In genomic region chr5:140569197-140569596, GRCh38 we compare ENCODE assay signal across 10 cellular contexts. TPM values are rescaled to one million over a fixed set of nuclear protein-coding genes. Genes with fewer than 3 reads are reported as not detected.
DNase-seq lines count a peak whose midpoint lies in the region; ATAC-seq, FAIRE-seq and TF ChIP-seq lines count a peak whose summit lies in the region.
"Had no signal": no experiment of that assay in that cellular context is flagged by ENCODE, and none has a peak within 500 bp of the region (broad histone marks: within the 10 kb centered on the region; RNA-seq: fewer than 3 reads in every experiment).

No MANE protein-coding gene starts in this region.

- WGBS in liver, result 57% methylated on average over 4 of the region's 4 CpGs
- 52% methylated on average over 4 of the region's 4 CpGs for WGBS in HepG2 (ENCODE audit: low lambda C conversion rate)

- H3K79me2 ChIP-seq in HepG2 (ENCODE audit: insufficient read depth, low read length), result no peaks in the 10 kb centered on the region

- TF ChIP-seq RAD21 in liver (IDR thresholded peaks at IDR 0.05) (no peak), HepG2 (CRISPR knock-in tag; IDR thresholded peaks at IDR 0.05) (no peak)

- H3K4me1 Mint-ChIP-seq in activated CD4-positive, alpha-beta memory T cell treated with anti-CD3 and anti-CD28 coated beads for 36 hours (ENCODE audit: low read depth), result peaks cover 49% of the 10 kb centered on the region

- peaks cover 17 to 68% (median 59%) of the 10 kb centered on the region in 4 donors for H3K4me1 ChIP-seq in liver (ENCODE audit: control insufficient read depth in 4 of 4, insufficient read depth in 4 of 4, low read length in 3 of 4)
- peaks cover 32% of the 10 kb centered on the region for H3K4me1 ChIP-seq in HepG2 (ENCODE audit: insufficient read depth, low read length)
- H3K4me1 ChIP-seq in muscle layer of colon (ENCODE audit: insufficient read depth, low read length), result peaks cover 30% of the 10 kb centered on the region

- intact Hi-C loops in HepG2 (cut with micrococcal nuclease; ENCODE audit: unreplicated experiment), result no loop called here
- intact Hi-C loops in activated CD4-positive, alpha-beta memory T cell treated with anti-CD3 and anti-CD28 coated beads for 36 hours (cut with micrococcal nuclease), result no loop called here

- H3K4me3 ChIP-seq in liver (ENCODE audit: low read depth in 1 of 3, low read length in 3 of 3), result no peak overlapping the region
- H3K4me3 ChIP-seq in HepG2 (replicated peaks in 1 of 3; ENCODE audit: insufficient read depth in 1 of 3, low read depth in 2 of 3, low read length in 3 of 3), result no peak overlapping the region
- H3K4me3 ChIP-seq in muscle layer of colon (ENCODE audit: low read depth in 1 of 2, low read length in 2 of 2), result no peak overlapping the region

- TF ChIP-seq POLR2A in HepG2 (IDR thresholded peaks at IDR 0.05; ENCODE audit: insufficient read depth in 1 of 2, low read depth in 2 of 2, low read length in 2 of 2), result no peak

- ATAC-seq in HepG2, result no peak

- H2AFZ ChIP-seq in HepG2 (ENCODE audit: low read length), result no peak overlapping the region

- H3K27me3 Mint-ChIP-seq in activated CD4-positive, alpha-beta memory T cell treated with anti-CD3 and anti-CD28 coated beads for 36 hours, result no peaks in the 10 kb centered on the region

- H3K4me3 Mint-ChIP-seq in activated CD4-positive, alpha-beta memory T cell treated with anti-CD3 and anti-CD28 coated beads for 36 hours, result peak overlapping the region; percentile 56

- no TSS peak for BruUV-seq in HepG2 (replicated peaks; lab: Mats Ljungman, UMichigan)

- in situ Hi-C loops in HepG2 (cut with HindIII; ENCODE audit: extremely low pct_ligation_motif_present, low pct_unique_long_range_greater_than_20kb), result loop anchor here (10.0 kb wide), 1 partner anchor 156 kb away; no protein-coding TSS in a partner anchor

- no peak for TF ChIP-seq CTCF in liver (IDR thresholded peaks at IDR 0.05; ENCODE audit: low read depth, low read length, missing input control)
- TF ChIP-seq CTCF in HepG2 (CRISPR knock-in tag; IDR thresholded peaks at IDR 0.05), result no peak

- TF ChIP-seq EP300 in HepG2 (IDR thresholded peaks at IDR 0.05; ENCODE audit: low read depth in 2 of 2, low read length in 2 of 2) (no peak), HepG2 (CRISPR knock-in tag; IDR thresholded peaks at IDR 0.05; ENCODE audit: borderline replicate concordance) (no peak)

- POLR2A ChIA-PET in HepG2 (lab: Yijun Ruan, JAX), result interaction anchor here (1.0 kb wide), 1 partner anchor 79 kb away, joined by 4 read pairs; the partner anchor contains the start of genes IK and NDUFA2
- POLR2A ChIA-PET in activated CD4-positive, alpha-beta memory T cell treated with anti-CD3 and anti-CD28 coated beads for 36 hours (lab: Charles Lee), result interaction anchor here (1.3 kb wide), 1 partner anchor 12 kb away, joined by 3 read pairs; the partner anchor contains the start of gene SRA1

- H3K4me2 ChIP-seq in HepG2 (ENCODE audit: low read depth, low read length), result no peak overlapping the region

- H4K20me1 ChIP-seq in HepG2 (ENCODE audit: insufficient read depth, low read length), result no peaks in the 10 kb centered on the region

- peak overlapping the region; percentile 91 for H3K27ac Mint-ChIP-seq in activated CD4-positive, alpha-beta memory T cell treated with anti-CD3 and anti-CD28 coated beads for 36 hours

- H3K36me3 ChIP-seq in liver (ENCODE audit: control insufficient read depth in 4 of 4, insufficient read depth in 3 of 4, low read depth in 1 of 4, low read length in 3 of 4) (peaks cover 6 to 20% (median 15%) of the 10 kb centered on the region in 4 donors), HepG2 (replicated peaks in 1 of 2; ENCODE audit: control insufficient read depth in 1 of 2, insufficient read depth in 2 of 2, low read length in 2 of 2) (no peaks in the 10 kb centered on the region), muscle layer of colon (ENCODE audit: insufficient read depth, low read length) (peaks cover 37% of the 10 kb centered on the region)

- CTCF ChIA-PET in HepG2 (lab: Yijun Ruan, JAX; ENCODE audit: low intra/inter-chr PET ratio, low total read pairs), result no interaction called here
- CTCF ChIA-PET in activated CD4-positive, alpha-beta memory T cell treated with anti-CD3 and anti-CD28 coated beads for 36 hours (lab: Charles Lee), result interaction anchor here (0.6 to 2.3 kb wide), 6 partner anchors 22 to 325 kb away, joined by 3 to 7 read pairs (median 4); partner anchors contain the start of genes ANKHD1 and EIF4EBP3

- FAIRE-seq in HepG2 (lab: Jason Lieb, UNC), result no peak

- no peaks in the 10 kb centered on the region for H3K9me3 ChIP-seq in liver (ENCODE audit: control insufficient read depth in 4 of 4, low read length in 3 of 4)
- H3K9me3 ChIP-seq in HepG2 (ENCODE audit: low read length), result no peaks in the 10 kb centered on the region
- no peaks in the 10 kb centered on the region for H3K9me3 ChIP-seq in muscle layer of colon (ENCODE audit: low read length)

- H3K36me3 Mint-ChIP-seq in activated CD4-positive, alpha-beta memory T cell treated with anti-CD3 and anti-CD28 coated beads for 36 hours, result peaks cover 23% of the 10 kb centered on the region

- no peaks in the 10 kb centered on the region for H3K27me3 ChIP-seq in liver (ENCODE audit: control insufficient read depth in 4 of 4, insufficient read depth in 4 of 4, low read length in 3 of 4)
- no peaks in the 10 kb centered on the region; a peak in 1 of 5 replicates for H3K27me3 ChIP-seq in HepG2 (ENCODE audit: control insufficient read depth in 1 of 2, insufficient read depth in 2 of 2, low read length in 2 of 2)
- H3K27me3 ChIP-seq in muscle layer of colon (ENCODE audit: control insufficient read depth in 1 of 2, insufficient read depth in 2 of 2, low read length in 2 of 2), result no peaks in the 10 kb centered on the region

- no peak for DNase-seq in HepG2 (ENCODE audit: low spot score)
- no peak for DNase-seq in activated CD4-positive, alpha-beta memory T cell treated with anti-CD3 and anti-CD28 coated beads for 36 hours
- no peak for DNase-seq in DMS153 treated with DMSO at 0.1 percent for 48 hours (lab: John Stamatoyannopoulos, UW; ENCODE audit: unreplicated experiment)
- no peak for DNase-seq in stimulated activated CD4-positive, alpha-beta T cell treated with anti-CD3 and anti-CD28 coated beads, Interleukin-4, amount 100 ng/mL, for 1 hour
- DNase-seq in ureter (ENCODE audit: low spot score), result no peak
- no peak for DNase-seq in NCI-H82 treated with DMSO at 0.1 percent for 48 hours (lab: John Stamatoyannopoulos, UW; ENCODE audit: unreplicated experiment)
- DNase-seq: COR-L47; stimulated activated naive CD4-positive, alpha-beta T cell treated with Interleukin-2 at 50 U/mL for 16 hours had no signal

- H3K27ac ChIP-seq in liver (ENCODE audit: low read depth in 1 of 2, low read length in 2 of 2) (peak overlapping the region; percentile 27 to 44), HepG2 (ENCODE audit: extremely low read length, insufficient read depth, low read length) (no peak overlapping the region), muscle layer of colon (ENCODE audit: low read depth, low read length) (no peak overlapping the region)

- H3K9ac ChIP-seq in liver (ENCODE audit: low read depth in 1 of 2, low read length in 2 of 2) (peak overlapping the region in 1 of 2 donors; percentile 52), HepG2 (ENCODE audit: insufficient read depth, low read depth, low read length) (no peak overlapping the region), muscle layer of colon (ENCODE audit: low read length) (peak overlapping the region; percentile 11)

- no peaks in the 10 kb centered on the region for H3K9me3 Mint-ChIP-seq in activated CD4-positive, alpha-beta memory T cell treated with anti-CD3 and anti-CD28 coated beads for 36 hours

RNA-seq across cellular contexts. Expression of gene SLC35A4, which starts 4.6 kb away (rescaled TPM):
- 10 to 100 TPM; 17.5 to 31.5 TPM for total RNA-seq in liver
- polyA plus RNA-seq in liver, result 10 to 100 TPM; 21.7 to 37.0 TPM
- total RNA-seq in HepG2 (2016; rRNA removed; fragmentation: Illumina TruSeq; extraction: Trizol), result 0.71 and 0.95 TPM in 2 replicates
- total RNA-seq in HepG2 (2016; cell fraction: cytosol; rRNA removed; fragmentation: Illumina TruSeq; extraction: Trizol; ENCODE audit: low read depth), result 0.18 and 0.20 TPM in 2 replicates
- total RNA-seq in HepG2 (2016; cell fraction: insoluble cytoplasmic fraction; rRNA removed; fragmentation: Illumina TruSeq; extraction: Trizol), result 0.55 and 1.4 TPM in 2 replicates
- 1.3 TPM in 2 replicates for total RNA-seq in HepG2 (2016; cell fraction: membrane; rRNA removed; fragmentation: Illumina TruSeq; extraction: Trizol)
- 0.50 and 1.2 TPM in 2 replicates for total RNA-seq in HepG2 (2016; cell fraction: nucleus; rRNA removed; fragmentation: Illumina TruSeq; extraction: Trizol)
- 4.0 and 5.0 TPM in 2 replicates for polyA plus RNA-seq in HepG2 (2011; rRNA removed)
- 2.0 and 2.4 TPM in 2 replicates for polyA plus RNA-seq in HepG2 (2011; cell fraction: cytosol; rRNA removed)
- polyA plus RNA-seq in HepG2 (2011; cell fraction: nucleus; rRNA removed), result 1.8 and 2.8 TPM in 2 replicates
- 1.7 and 2.1 TPM in 2 replicates for polyA plus RNA-seq in HepG2 (2012)
- 0.37 and 0.50 TPM in 2 replicates for polyA plus RNA-seq in HepG2 (2016; cell fraction: cytosol; fragmentation: Illumina TruSeq; extraction: Trizol; ENCODE audit: low read depth)
- polyA plus RNA-seq in HepG2 (2016; cell fraction: insoluble cytoplasmic fraction; fragmentation: Illumina TruSeq; extraction: Trizol; ENCODE audit: low read depth), result 1.2 and 1.3 TPM in 2 replicates
- 1.8 TPM in 2 replicates for polyA plus RNA-seq in HepG2 (2016; cell fraction: membrane; fragmentation: Illumina TruSeq; extraction: Trizol; ENCODE audit: low read depth)
- 1.0 and 1.4 TPM in 2 replicates for polyA plus RNA-seq in HepG2 (2016; cell fraction: nucleus; fragmentation: Illumina TruSeq; extraction: Trizol; ENCODE audit: insufficient read depth, low read depth)
- polyA minus RNA-seq in HepG2 (2011; rRNA and poly(A)+ RNA removed; ENCODE audit: low replicate concordance), result 4.2 and 169 TPM in 2 replicates
- polyA minus RNA-seq in HepG2 (2011; cell fraction: cytosol; rRNA and poly(A)+ RNA removed), result 0.79 TPM in 2 replicates
- 1.0 and 1.5 TPM in 2 replicates for polyA minus RNA-seq in HepG2 (2011; cell fraction: nucleus; rRNA and poly(A)+ RNA removed)
- 10 to 100 TPM; 68.7 to 69.7 TPM for total RNA-seq in activated CD4-positive, alpha-beta memory T cell treated with anti-CD3 and anti-CD28 coated beads for 36 hours
- total RNA-seq in ureter, result 71.8 TPM

RNA-seq across cellular contexts. Expression of gene APBB3, which starts 4.8 kb away (rescaled TPM):
- total RNA-seq in liver (10 to 100 TPM in 1 of 2 donors, 1 to 10 TPM in 1; 4.6 to 29.1 TPM), HepG2 (2016; rRNA removed; fragmentation: Illumina TruSeq; extraction: Trizol) (0.22 and 0.38 TPM in 2 replicates), ureter (31.9 TPM)
- polyA plus RNA-seq in liver (10 to 100 TPM; 10.1 to 40.5 TPM), HepG2 (2011; rRNA removed) (0.78 and 1.4 TPM in 2 replicates)
- not detected in 2 replicates for total RNA-seq in HepG2 (2016; cell fraction: cytosol; rRNA removed; fragmentation: Illumina TruSeq; extraction: Trizol; ENCODE audit: low read depth)
- total RNA-seq in HepG2 (2016; cell fraction: insoluble cytoplasmic fraction; rRNA removed; fragmentation: Illumina TruSeq; extraction: Trizol), result 0.24 TPM in 1 of 2 replicates, not detected in the other
- total RNA-seq in HepG2 (2016; cell fraction: membrane; rRNA removed; fragmentation: Illumina TruSeq; extraction: Trizol), result not detected in 2 replicates
- total RNA-seq in HepG2 (2016; cell fraction: nucleus; rRNA removed; fragmentation: Illumina TruSeq; extraction: Trizol), result 0.43 and 0.78 TPM in 2 replicates
- polyA plus RNA-seq in HepG2 (2011; cell fraction: cytosol; rRNA removed), result 0.17 and 0.21 TPM in 2 replicates
- polyA plus RNA-seq in HepG2 (2011; cell fraction: nucleus; rRNA removed), result 9.0 and 9.1 TPM in 2 replicates
- polyA plus RNA-seq in HepG2 (2012), result 0.38 and 0.51 TPM in 2 replicates
- polyA plus RNA-seq in HepG2 (2016; cell fraction: cytosol; fragmentation: Illumina TruSeq; extraction: Trizol; ENCODE audit: low read depth), result not detected in 2 replicates
- polyA plus RNA-seq in HepG2 (2016; cell fraction: insoluble cytoplasmic fraction; fragmentation: Illumina TruSeq; extraction: Trizol; ENCODE audit: low read depth), result not detected in 2 replicates
- not detected in 2 replicates for polyA plus RNA-seq in HepG2 (2016; cell fraction: membrane; fragmentation: Illumina TruSeq; extraction: Trizol; ENCODE audit: low read depth)
- polyA plus RNA-seq in HepG2 (2016; cell fraction: nucleus; fragmentation: Illumina TruSeq; extraction: Trizol; ENCODE audit: insufficient read depth, low read depth), result 1.9 and 2.0 TPM in 2 replicates
- 0.68 and 26.5 TPM in 2 replicates for polyA minus RNA-seq in HepG2 (2011; rRNA and poly(A)+ RNA removed; ENCODE audit: low replicate concordance)
- 0.70 TPM in 1 of 2 replicates, not detected in the other for polyA minus RNA-seq in HepG2 (2011; cell fraction: cytosol; rRNA and poly(A)+ RNA removed)
- 1.3 and 3.2 TPM in 2 replicates for polyA minus RNA-seq in HepG2 (2011; cell fraction: nucleus; rRNA and poly(A)+ RNA removed)
- total RNA-seq in activated CD4-positive, alpha-beta memory T cell treated with anti-CD3 and anti-CD28 coated beads for 36 hours, result 10 to 100 TPM; 16.3 to 16.8 TPM

RNA-seq across cellular contexts. Expression of gene SRA1, which starts 11.9 kb away (rescaled TPM):
- total RNA-seq in liver, result 10 to 100 TPM; 12.9 to 18.7 TPM
- 10 to 100 TPM; 20.9 to 41.1 TPM for polyA plus RNA-seq in liver
- total RNA-seq in HepG2 (2016; rRNA removed; fragmentation: Illumina TruSeq; extraction: Trizol), result 32.8 and 38.1 TPM in 2 replicates
- 39.0 and 47.9 TPM in 2 replicates for total RNA-seq in HepG2 (2016; cell fraction: cytosol; rRNA removed; fragmentation: Illumina TruSeq; extraction: Trizol; ENCODE audit: low read depth)
- total RNA-seq in HepG2 (2016; cell fraction: insoluble cytoplasmic fraction; rRNA removed; fragmentation: Illumina TruSeq; extraction: Trizol), result 31.9 and 32.7 TPM in 2 replicates
- total RNA-seq in HepG2 (2016; cell fraction: membrane; rRNA removed; fragmentation: Illumina TruSeq; extraction: Trizol), result 39.6 and 41.8 TPM in 2 replicates
- 15.1 and 15.3 TPM in 2 replicates for total RNA-seq in HepG2 (2016; cell fraction: nucleus; rRNA removed; fragmentation: Illumina TruSeq; extraction: Trizol)
- polyA plus RNA-seq in HepG2 (2011; rRNA removed), result 14.2 and 15.6 TPM in 2 replicates
- polyA plus RNA-seq in HepG2 (2011; cell fraction: cytosol; rRNA removed), result 16.8 and 19.0 TPM in 2 replicates
- 9.8 and 10.4 TPM in 2 replicates for polyA plus RNA-seq in HepG2 (2011; cell fraction: nucleus; rRNA removed)
- polyA plus RNA-seq in HepG2 (2012), result 11.6 and 17.9 TPM in 2 replicates
- 62.2 and 65.0 TPM in 2 replicates for polyA plus RNA-seq in HepG2 (2016; cell fraction: cytosol; fragmentation: Illumina TruSeq; extraction: Trizol; ENCODE audit: low read depth)
- polyA plus RNA-seq in HepG2 (2016; cell fraction: insoluble cytoplasmic fraction; fragmentation: Illumina TruSeq; extraction: Trizol; ENCODE audit: low read depth), result 33.8 and 43.4 TPM in 2 replicates
- polyA plus RNA-seq in HepG2 (2016; cell fraction: membrane; fragmentation: Illumina TruSeq; extraction: Trizol; ENCODE audit: low read depth), result 38.5 and 50.1 TPM in 2 replicates
- polyA plus RNA-seq in HepG2 (2016; cell fraction: nucleus; fragmentation: Illumina TruSeq; extraction: Trizol; ENCODE audit: insufficient read depth, low read depth), result 26.2 and 27.3 TPM in 2 replicates
- 8.3 and 20.3 TPM in 2 replicates for polyA minus RNA-seq in HepG2 (2011; rRNA and poly(A)+ RNA removed; ENCODE audit: low replicate concordance)
- polyA minus RNA-seq in HepG2 (2011; cell fraction: cytosol; rRNA and poly(A)+ RNA removed), result 8.6 and 9.0 TPM in 2 replicates
- 10.8 and 11.3 TPM in 2 replicates for polyA minus RNA-seq in HepG2 (2011; cell fraction: nucleus; rRNA and poly(A)+ RNA removed)
- 10 to 100 TPM; 46.0 to 46.7 TPM for total RNA-seq in activated CD4-positive, alpha-beta memory T cell treated with anti-CD3 and anti-CD28 coated beads for 36 hours
- total RNA-seq in ureter, result 37.8 TPM

RNA-seq across cellular contexts. Expression of gene EIF4EBP3, which starts 21.7 kb away (rescaled TPM):
- 1 to 10 TPM; 1.4 to 1.5 TPM for total RNA-seq in liver
- 10 to 100 TPM; 14.6 to 55.8 TPM for polyA plus RNA-seq in liver
- 1.7 and 1.9 TPM in 2 replicates for total RNA-seq in HepG2 (2016; rRNA removed; fragmentation: Illumina TruSeq; extraction: Trizol)
- total RNA-seq in HepG2 (2016; cell fraction: cytosol; rRNA removed; fragmentation: Illumina TruSeq; extraction: Trizol; ENCODE audit: low read depth), result 0.91 and 1.5 TPM in 2 replicates
- total RNA-seq in HepG2 (2016; cell fraction: insoluble cytoplasmic fraction; rRNA removed; fragmentation: Illumina TruSeq; extraction: Trizol), result 0.37 and 1.7 TPM in 2 replicates
- total RNA-seq in HepG2 (2016; cell fraction: membrane; rRNA removed; fragmentation: Illumina TruSeq; extraction: Trizol), result 1.1 and 1.7 TPM in 2 replicates
- not detected in 2 replicates for total RNA-seq in HepG2 (2016; cell fraction: nucleus; rRNA removed; fragmentation: Illumina TruSeq; extraction: Trizol)
- polyA plus RNA-seq in HepG2 (2011; rRNA removed), result 0.31 and 0.61 TPM in 2 replicates
- 0.54 and 0.85 TPM in 2 replicates for polyA plus RNA-seq in HepG2 (2011; cell fraction: cytosol; rRNA removed)
- 1.5 and 2.3 TPM in 2 replicates for polyA plus RNA-seq in HepG2 (2011; cell fraction: nucleus; rRNA removed)
- 1.8 and 6.3 TPM in 2 replicates for polyA plus RNA-seq in HepG2 (2012)
- polyA plus RNA-seq in HepG2 (2016; cell fraction: cytosol; fragmentation: Illumina TruSeq; extraction: Trizol; ENCODE audit: low read depth), result 1.5 TPM in 2 replicates
- 0.44 and 2.1 TPM in 2 replicates for polyA plus RNA-seq in HepG2 (2016; cell fraction: insoluble cytoplasmic fraction; fragmentation: Illumina TruSeq; extraction: Trizol; ENCODE audit: low read depth)
- polyA plus RNA-seq in HepG2 (2016; cell fraction: membrane; fragmentation: Illumina TruSeq; extraction: Trizol; ENCODE audit: low read depth), result 2.5 and 3.0 TPM in 2 replicates
- 9.1 and 9.5 TPM in 2 replicates for polyA plus RNA-seq in HepG2 (2016; cell fraction: nucleus; fragmentation: Illumina TruSeq; extraction: Trizol; ENCODE audit: insufficient read depth, low read depth)
- 2.0 TPM in 1 of 2 replicates, not detected in the other for polyA minus RNA-seq in HepG2 (2011; rRNA and poly(A)+ RNA removed; ENCODE audit: low replicate concordance)
- 1.1 and 1.2 TPM in 2 replicates for polyA minus RNA-seq in HepG2 (2011; cell fraction: cytosol; rRNA and poly(A)+ RNA removed)
- polyA minus RNA-seq in HepG2 (2011; cell fraction: nucleus; rRNA and poly(A)+ RNA removed), result not detected in 2 replicates
- 10 to 100 TPM; 15.7 to 16.6 TPM for total RNA-seq in activated CD4-positive, alpha-beta memory T cell treated with anti-CD3 and anti-CD28 coated beads for 36 hours
- total RNA-seq in ureter, result 25.9 TPM

Comparison
In these comparisons a context has a peak if more than half of its experiments do, and no peak if none do; other contexts are left out.
1. H3K27ac ChIP-seq: peak in liver (2 of 2); none in HepG2 (single experiment) and muscle layer of colon (single experiment).
2. RNA of gene SLC35A4, which starts 4.6 kb away (total RNA-seq): 71.8 TPM in ureter (single experiment), 68.7 to 69.7 TPM in activated CD4-positive, alpha-beta memory T cell treated with anti-CD3 and anti-CD28 coated beads for 36 hours and 17.5 to 31.5 TPM in liver; 0.18 to 1.4 TPM in HepG2; every median in the first group is over 4 times any median in the second.